8 cellular contexts compared by ENCODE assay signal in the genomic region with DNA sequence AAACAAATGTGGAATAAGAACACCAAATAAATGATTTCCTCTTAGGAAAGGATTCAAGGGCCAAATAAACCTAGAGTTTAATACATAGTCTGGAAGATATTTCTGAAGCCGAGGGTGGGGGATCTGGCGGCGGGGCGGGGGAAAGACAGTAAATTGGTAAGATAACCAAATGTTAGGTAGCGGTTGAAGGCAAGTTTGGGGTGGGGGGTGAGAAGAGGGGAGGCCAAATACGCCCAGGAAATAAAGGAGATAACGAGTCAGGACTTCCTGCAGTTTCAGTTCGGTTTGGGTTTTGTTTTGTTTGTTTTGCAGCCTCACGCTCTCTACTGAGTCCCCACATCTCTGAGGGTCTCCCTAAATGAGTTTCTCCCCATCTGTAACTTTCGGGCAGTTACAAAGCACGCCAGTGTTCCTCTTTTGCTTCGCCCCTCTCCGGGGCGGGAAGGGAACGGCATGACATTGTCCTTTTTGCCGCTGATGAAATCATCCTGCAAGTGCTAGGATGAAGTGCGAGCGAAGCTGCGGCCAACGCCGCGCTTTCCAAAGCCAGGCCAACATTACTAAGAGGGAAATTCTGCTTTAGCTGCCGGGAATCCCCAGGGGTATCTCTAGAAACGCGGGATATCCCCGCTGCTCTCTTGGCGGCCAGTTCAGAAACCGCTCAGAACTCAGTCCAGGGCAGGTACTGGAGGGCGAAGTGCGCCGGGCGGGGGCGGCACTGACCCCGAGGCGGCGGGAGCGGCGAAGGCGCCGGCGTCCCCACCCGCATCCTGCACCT. TPM values are rescaled to one million over a fixed set of nuclear protein-coding genes. Genes with fewer than 3 reads are reported as not detected.
A peak's percentile ranks its signal among the peaks of the same experiment; 100 is the strongest.
DNase-seq lines count a peak whose midpoint lies in the region; TF ChIP-seq lines count a peak whose summit lies in the region.

No MANE protein-coding gene starts in this region.

- no peaks in the 10 kb centered on the region for H3K36me3 Mint-ChIP-seq in immature natural killer cell

- H3K4me3 Mint-ChIP-seq in immature natural killer cell = peak overlapping the region; percentile 96 to 98 (median 97)

- H3K4me1 ChIP-seq in HAP-1 (peaks cover 7% of the 10 kb centered on the region), OCI-LY7 (ENCODE audit: insufficient read depth, low read length, poor library complexity, severe bottlenecking) (no peaks in the 10 kb centered on the region)

- H3K27me3 ChIP-seq in HAP-1 (ENCODE audit: low read depth) = no peaks in the 10 kb centered on the region
- H3K27me3 ChIP-seq in brain microvascular endothelial cell (replicated peaks) = no peaks in the 10 kb centered on the region

- H3K4me1 Mint-ChIP-seq in immature natural killer cell = peaks cover 50 to 54% of the 10 kb centered on the region in 2 donors

- H3K4me3 ChIP-seq in HAP-1 (peak overlapping the region; percentile 45), brain microvascular endothelial cell (ENCODE audit: low read depth, low read length) (peak overlapping the region; percentile 60), OCI-LY7 (ENCODE audit: low read depth, low read length, poor library complexity, severe bottlenecking) (no peak overlapping the region)

- DNase-seq in GM10266 (ENCODE audit: extremely low spot score) = peak; percentile 81
- peak; percentile 33 to 52 for DNase-seq in HAP-1 (ENCODE audit: low spot score in 2 of 2)
- DNase-seq in LoVo (ENCODE audit: low spot score) = peak; percentile 47
- DNase-seq in T1000 (lab: John Stamatoyannopoulos, UW) = peak; percentile 12
- no peak for DNase-seq in brain microvascular endothelial cell
- DNase-seq in immature natural killer cell = peak in 2 of 3 donors; percentile 47 to 66
- DNase-seq in stimulated activated CD4-positive, alpha-beta T cell treated with anti-CD3 and anti-CD28 coated beads, Interleukin-12 subunit alpha, Interleukin-12 subunit beta, amount 100 ng/mL, for 48 hours (ENCODE audit: low read depth in 2 of 3, low spot score in 1 of 3) = peak; percentile 53 to 65 (median 62)
- DNase-seq in OCI-LY7 (ENCODE audit: low spot score) = no peak

- no peak overlapping the region for H3K4me2 ChIP-seq in OCI-LY7 (ENCODE audit: low read length)

- H3K79me2 ChIP-seq in OCI-LY7 (ENCODE audit: insufficient read depth, low read depth, low read length) = no peaks in the 10 kb centered on the region

- POLR2A ChIA-PET in OCI-LY7 (lab: Charles Lee) = interaction anchor here (1.2 kb wide), 2 partner anchors 9 to 16 kb away, joined by 5 read pairs; no protein-coding TSS in a partner anchor

- H2AFZ ChIP-seq in OCI-LY7 (ENCODE audit: low read length) = no peak overlapping the region

- CTCF ChIA-PET in OCI-LY7 (lab: Charles Lee; ENCODE audit: unreplicated experiment) = no interaction called here

- no peaks in the 10 kb centered on the region for H3K9me2 ChIP-seq in OCI-LY7 (ENCODE audit: insufficient read depth, low read length)

- H3K36me3 ChIP-seq in HAP-1 (replicated peaks) (no peaks in the 10 kb centered on the region), brain microvascular endothelial cell (replicated peaks) (no peaks in the 10 kb centered on the region), OCI-LY7 (ENCODE audit: insufficient read depth, low read length) (no peaks in the 10 kb centered on the region)

- in situ Hi-C loops in HAP-1 (cut with MboI; ENCODE audit: low sequenced_read_pairs) = no loop called here
- in situ Hi-C loops in brain microvascular endothelial cell (cut with HindIII; ENCODE audit: low pct_ligation_motif_present, low sequenced_read_pairs) = loop anchor here (25.0 kb wide), 1 partner anchor 161 kb away; no protein-coding TSS in a partner anchor

- TF ChIP-seq CTCF in GM10266 (IDR thresholded peaks at IDR 0.05; ENCODE audit: control insufficient read depth, insufficient read depth, low read depth, missing control alignments) (no peak), brain microvascular endothelial cell (IDR thresholded peaks at IDR 0.05; ENCODE audit: low read depth, low read length, missing control alignments) (no peak), OCI-LY7 (conservative IDR thresholded peaks at IDR 0.05; ENCODE audit: low read length) (no peak)

- peak overlapping the region; percentile 0 for H3K27ac ChIP-seq in brain microvascular endothelial cell
- H3K27ac ChIP-seq in OCI-LY7 (ENCODE audit: low read depth, low read length, poor library complexity, severe bottlenecking) = no peak overlapping the region

- peaks cover 0 to 5% (median 1%) of the 10 kb centered on the region in 3 donors for H3K27me3 Mint-ChIP-seq in immature natural killer cell (ENCODE audit: low read depth in 3 of 3)

- no peaks in the 10 kb centered on the region for H4K20me1 ChIP-seq in OCI-LY7 (ENCODE audit: insufficient read depth, low read length)

- H3K9me3 Mint-ChIP-seq in immature natural killer cell = no peaks in the 10 kb centered on the region

- BruUV-seq in OCI-LY7 (replicated peaks; lab: Mats Ljungman, UMichigan) = no TSS peak

- intact Hi-C loops in OCI-LY7 (cut with micrococcal nuclease; ENCODE audit: unreplicated experiment) = no loop called here

- peak overlapping the region; percentile 82 to 97 (median 94) for H3K27ac Mint-ChIP-seq in immature natural killer cell

- no peaks in the 10 kb centered on the region for H3K9me3 ChIP-seq in HAP-1
- H3K9me3 ChIP-seq in OCI-LY7 (ENCODE audit: low read length) = no peaks in the 10 kb centered on the region

RNA-seq across cellular contexts. Expression of a gene that starts 0.8 kb away (rescaled TPM):
- 10 to 100 TPM in 2 of 3 donors, 1 to 10 TPM in 1; 6.3 to 24.7 (median 19.0) TPM for polyA plus RNA-seq in immature natural killer cell
- total RNA-seq in OCI-LY7 (2014; rRNA removed; shearing (Covaris generic)) = not detected in 2 replicates
- total RNA-seq in OCI-LY7 (2022) = not detected in 2 replicates

Comparison
In these comparisons a context has a peak if more than half of its experiments do, and no peak if none do; other contexts are left out.
1. DNase-seq: peak in GM10266 (single experiment), HAP-1 (2 of 2), LoVo (single experiment), T1000 (single experiment), immature natural killer cell (2 of 3) and stimulated activated CD4-positive, alpha-beta T cell treated with anti-CD3 and anti-CD28 coated beads, Interleukin-12 subunit alpha, Interleukin-12 subunit beta, amount 100 ng/mL, for 48 hours (3 of 3); none in brain microvascular endothelial cell (single experiment) and OCI-LY7 (single experiment).